1 cellular context compared by ENCODE assay signal in genomic region chr2:237708491-237708890, GRCh38.
TF ChIP-seq lines count a peak whose summit lies in the region.

No MANE protein-coding gene starts in this region.

TF ChIP-seq in HepG2, 621 proteins besides CTCF, POLR2A, EP300 and RAD21 (continued from another document):
- TF ChIP-seq, protein P1, sequence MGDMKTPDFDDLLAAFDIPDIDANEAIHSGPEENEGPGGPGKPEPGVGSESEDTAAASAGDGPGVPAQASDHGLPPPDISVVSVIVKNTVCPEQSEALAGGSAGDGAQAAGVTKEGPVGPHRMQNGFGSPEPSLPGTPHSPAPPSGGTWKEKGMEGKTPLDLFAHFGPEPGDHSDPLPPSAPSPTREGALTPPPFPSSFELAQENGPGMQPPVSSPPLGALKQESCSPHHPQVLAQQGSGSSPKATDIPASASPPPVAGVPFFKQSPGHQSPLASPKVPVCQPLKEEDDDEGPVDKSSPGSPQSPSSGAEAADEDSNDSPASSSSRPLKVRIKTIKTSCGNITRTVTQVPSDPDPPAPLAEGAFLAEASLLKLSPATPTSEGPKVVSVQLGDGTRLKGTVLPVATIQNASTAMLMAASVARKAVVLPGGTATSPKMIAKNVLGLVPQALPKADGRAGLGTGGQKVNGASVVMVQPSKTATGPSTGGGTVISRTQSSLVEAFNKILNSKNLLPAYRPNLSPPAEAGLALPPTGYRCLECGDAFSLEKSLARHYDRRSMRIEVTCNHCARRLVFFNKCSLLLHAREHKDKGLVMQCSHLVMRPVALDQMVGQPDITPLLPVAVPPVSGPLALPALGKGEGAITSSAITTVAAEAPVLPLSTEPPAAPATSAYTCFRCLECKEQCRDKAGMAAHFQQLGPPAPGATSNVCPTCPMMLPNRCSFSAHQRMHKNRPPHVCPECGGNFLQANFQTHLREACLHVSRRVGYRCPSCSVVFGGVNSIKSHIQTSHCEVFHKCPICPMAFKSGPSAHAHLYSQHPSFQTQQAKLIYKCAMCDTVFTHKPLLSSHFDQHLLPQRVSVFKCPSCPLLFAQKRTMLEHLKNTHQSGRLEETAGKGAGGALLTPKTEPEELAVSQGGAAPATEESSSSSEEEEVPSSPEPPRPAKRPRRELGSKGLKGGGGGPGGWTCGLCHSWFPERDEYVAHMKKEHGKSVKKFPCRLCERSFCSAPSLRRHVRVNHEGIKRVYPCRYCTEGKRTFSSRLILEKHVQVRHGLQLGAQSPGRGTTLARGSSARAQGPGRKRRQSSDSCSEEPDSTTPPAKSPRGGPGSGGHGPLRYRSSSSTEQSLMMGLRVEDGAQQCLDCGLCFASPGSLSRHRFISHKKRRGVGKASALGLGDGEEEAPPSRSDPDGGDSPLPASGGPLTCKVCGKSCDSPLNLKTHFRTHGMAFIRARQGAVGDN (CRISPR knock-in tag; IDR thresholded peaks at IDR 0.05): peak; percentile 30; the same call in 1 of the 2 replicates
- TF ChIP-seq, protein P2, sequence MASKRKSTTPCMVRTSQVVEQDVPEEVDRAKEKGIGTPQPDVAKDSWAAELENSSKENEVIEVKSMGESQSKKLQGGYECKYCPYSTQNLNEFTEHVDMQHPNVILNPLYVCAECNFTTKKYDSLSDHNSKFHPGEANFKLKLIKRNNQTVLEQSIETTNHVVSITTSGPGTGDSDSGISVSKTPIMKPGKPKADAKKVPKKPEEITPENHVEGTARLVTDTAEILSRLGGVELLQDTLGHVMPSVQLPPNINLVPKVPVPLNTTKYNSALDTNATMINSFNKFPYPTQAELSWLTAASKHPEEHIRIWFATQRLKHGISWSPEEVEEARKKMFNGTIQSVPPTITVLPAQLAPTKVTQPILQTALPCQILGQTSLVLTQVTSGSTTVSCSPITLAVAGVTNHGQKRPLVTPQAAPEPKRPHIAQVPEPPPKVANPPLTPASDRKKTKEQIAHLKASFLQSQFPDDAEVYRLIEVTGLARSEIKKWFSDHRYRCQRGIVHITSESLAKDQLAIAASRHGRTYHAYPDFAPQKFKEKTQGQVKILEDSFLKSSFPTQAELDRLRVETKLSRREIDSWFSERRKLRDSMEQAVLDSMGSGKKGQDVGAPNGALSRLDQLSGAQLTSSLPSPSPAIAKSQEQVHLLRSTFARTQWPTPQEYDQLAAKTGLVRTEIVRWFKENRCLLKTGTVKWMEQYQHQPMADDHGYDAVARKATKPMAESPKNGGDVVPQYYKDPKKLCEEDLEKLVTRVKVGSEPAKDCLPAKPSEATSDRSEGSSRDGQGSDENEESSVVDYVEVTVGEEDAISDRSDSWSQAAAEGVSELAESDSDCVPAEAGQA (IDR thresholded peaks at IDR 0.05; ENCODE audit: low read depth): no peak
- TF ChIP-seq, protein P2 (CRISPR knock-in tag; IDR thresholded peaks at IDR 0.05; ENCODE audit: borderline replicate concordance): no peak
- no peak for TF ChIP-seq DR1 (CRISPR knock-in tag; IDR thresholded peaks at IDR 0.05)
- TF ChIP-seq AGO2 (optimal IDR thresholded peaks at IDR 0.05; ENCODE audit: low read depth, low read length): peak; percentile 54
- TF ChIP-seq YEATS2 (CRISPR knock-in tag; IDR thresholded peaks at IDR 0.05; ENCODE audit: borderline replicate concordance): no peak
- TF ChIP-seq ZNF251 (CRISPR knock-in tag; IDR thresholded peaks at IDR 0.05): no peak
- no peak for TF ChIP-seq ZFP36 (IDR thresholded peaks at IDR 0.05; ENCODE audit: borderline replicate concordance, low read depth, low read length, partially characterized antibody)
- TF ChIP-seq ARNTL (CRISPR knock-in tag; IDR thresholded peaks at IDR 0.05): no peak
- no peak for TF ChIP-seq TP53 (CRISPR knock-in tag; conservative IDR thresholded peaks at IDR 0.05)
- TF ChIP-seq NFE2 (CRISPR knock-in tag; IDR thresholded peaks at IDR 0.05): no peak
- TF ChIP-seq, protein P3, sequence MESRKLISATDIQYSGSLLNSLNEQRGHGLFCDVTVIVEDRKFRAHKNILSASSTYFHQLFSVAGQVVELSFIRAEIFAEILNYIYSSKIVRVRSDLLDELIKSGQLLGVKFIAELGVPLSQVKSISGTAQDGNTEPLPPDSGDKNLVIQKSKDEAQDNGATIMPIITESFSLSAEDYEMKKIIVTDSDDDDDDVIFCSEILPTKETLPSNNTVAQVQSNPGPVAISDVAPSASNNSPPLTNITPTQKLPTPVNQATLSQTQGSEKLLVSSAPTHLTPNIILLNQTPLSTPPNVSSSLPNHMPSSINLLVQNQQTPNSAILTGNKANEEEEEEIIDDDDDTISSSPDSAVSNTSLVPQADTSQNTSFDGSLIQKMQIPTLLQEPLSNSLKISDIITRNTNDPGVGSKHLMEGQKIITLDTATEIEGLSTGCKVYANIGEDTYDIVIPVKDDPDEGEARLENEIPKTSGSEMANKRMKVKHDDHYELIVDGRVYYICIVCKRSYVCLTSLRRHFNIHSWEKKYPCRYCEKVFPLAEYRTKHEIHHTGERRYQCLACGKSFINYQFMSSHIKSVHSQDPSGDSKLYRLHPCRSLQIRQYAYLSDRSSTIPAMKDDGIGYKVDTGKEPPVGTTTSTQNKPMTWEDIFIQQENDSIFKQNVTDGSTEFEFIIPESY (CRISPR knock-in tag; IDR thresholded peaks at IDR 0.05): 0 out of 2 replicates have a peak, but pooled peaks have one; percentile 19
- TF ChIP-seq PRMT3 (CRISPR knock-in tag; IDR thresholded peaks at IDR 0.05; ENCODE audit: borderline replicate concordance, low read depth): no peak
- TF ChIP-seq SATB2 (CRISPR knock-in tag; IDR thresholded peaks at IDR 0.05): no peak
- TF ChIP-seq, protein P4, sequence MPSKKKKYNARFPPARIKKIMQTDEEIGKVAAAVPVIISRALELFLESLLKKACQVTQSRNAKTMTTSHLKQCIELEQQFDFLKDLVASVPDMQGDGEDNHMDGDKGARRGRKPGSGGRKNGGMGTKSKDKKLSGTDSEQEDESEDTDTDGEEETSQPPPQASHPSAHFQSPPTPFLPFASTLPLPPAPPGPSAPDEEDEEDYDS (CRISPR knock-in tag; IDR thresholded peaks at IDR 0.05): no peak
- no peak for TF ChIP-seq GPN1 (CRISPR knock-in tag; IDR thresholded peaks at IDR 0.05; ENCODE audit: borderline replicate concordance)
- TF ChIP-seq ZNF558 (CRISPR knock-in tag; IDR thresholded peaks at IDR 0.05; ENCODE audit: borderline replicate concordance): no peak
- TF ChIP-seq ZNF75D (CRISPR knock-in tag; IDR thresholded peaks at IDR 0.05; ENCODE audit: borderline replicate concordance): no peak
- no peak for TF ChIP-seq SUZ12 (IDR thresholded peaks at IDR 0.05; ENCODE audit: low read depth, low read length)
- no peak for TF ChIP-seq MED1 (CRISPR knock-in tag; IDR thresholded peaks at IDR 0.05)
- no peak for TF ChIP-seq CBX1 (IDR thresholded peaks at IDR 0.05; ENCODE audit: low read depth)
